11 cellular contexts compared by ENCODE assay signal in the genomic region with DNA sequence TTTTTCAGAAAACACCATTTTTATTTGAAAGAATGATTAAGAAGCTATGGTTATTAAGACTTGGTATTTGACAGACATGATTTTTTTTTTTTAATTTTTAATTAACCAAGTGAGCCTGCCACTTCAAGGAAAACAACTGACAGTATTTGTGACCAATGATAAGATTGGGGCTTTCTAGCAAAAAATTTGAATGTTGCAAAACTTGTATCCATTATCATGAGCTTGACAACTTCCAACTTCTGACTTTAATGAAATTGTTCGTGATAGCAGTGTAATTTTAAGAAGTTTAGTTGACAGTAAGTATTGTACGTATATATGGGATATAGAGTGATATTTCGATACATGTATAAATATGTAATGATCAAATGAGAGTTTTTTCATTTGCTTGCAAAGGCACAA. TPM values are rescaled to one million over a fixed set of nuclear protein-coding genes. Genes with fewer than 3 reads are reported as not detected.
DNase-seq lines count a peak whose midpoint lies in the region; ATAC-seq and TF ChIP-seq lines count a peak whose summit lies in the region.
"Had no signal": no experiment of that assay in that cellular context is flagged by ENCODE, and none has a peak within 500 bp of the region (broad histone marks: within the 10 kb centered on the region; RNA-seq: fewer than 3 reads in every experiment).

No MANE protein-coding gene starts in this region.

- no peak for TF ChIP-seq POLR2A in tibial nerve (IDR thresholded peaks at IDR 0.05)

- H3K4me2 ChIP-seq in osteoblast (ENCODE audit: insufficient read depth, low read length), result peak overlapping the region; percentile 98

- peaks cover 0 to 7% of the 10 kb centered on the region in 2 donors for H3K9me3 Mint-ChIP-seq in stimulated activated naive B cell treated with anti-CD40 and anti-IgM and Interleukin-4, amounts not matched to agents 10 μg/mL and 1 μg/mL and 100 μg/mL, for 72 hours

- H3K27ac ChIP-seq in effector memory CD4-positive, alpha-beta T cell (ENCODE audit: insufficient read depth, low read length, poor library complexity, severe bottlenecking), result no peak overlapping the region
- H3K27ac ChIP-seq in osteoblast (ENCODE audit: low read depth, low read length) (no peak overlapping the region), tibial nerve (no peak overlapping the region)

- H3K27me3 Mint-ChIP-seq in stimulated activated naive B cell treated with anti-CD40 and anti-IgM and Interleukin-4, amounts not matched to agents 10 μg/mL and 1 μg/mL and 100 μg/mL, for 72 hours, result peaks cover 26 to 49% of the 10 kb centered on the region in 2 donors

- H3K4me3 ChIP-seq in NT2/D1 (ENCODE audit: insufficient read length, low read depth) (peak overlapping the region; percentile 53), osteoblast (ENCODE audit: insufficient read depth, low read length) (peak overlapping the region; percentile 75), tibial nerve (no peak overlapping the region)
- H3K4me3 ChIP-seq in effector memory CD4-positive, alpha-beta T cell (ENCODE audit: insufficient read depth, low read depth, low read length, poor library complexity, severe bottlenecking), result peak overlapping the region; percentile 33

- peaks cover 1 to 4% of the 10 kb centered on the region in 2 donors for H3K36me3 Mint-ChIP-seq in stimulated activated naive B cell treated with anti-CD40 and anti-IgM and Interleukin-4, amounts not matched to agents 10 μg/mL and 1 μg/mL and 100 μg/mL, for 72 hours

- H3K4me1 Mint-ChIP-seq in stimulated activated naive B cell treated with anti-CD40 and anti-IgM and Interleukin-4, amounts not matched to agents 10 μg/mL and 1 μg/mL and 100 μg/mL, for 72 hours, result peaks cover 5 to 8% of the 10 kb centered on the region in 2 donors

- H3K27ac Mint-ChIP-seq in stimulated activated naive B cell treated with anti-CD40 and anti-IgM and Interleukin-4, amounts not matched to agents 10 μg/mL and 1 μg/mL and 100 μg/mL, for 72 hours, result no peak overlapping the region

- TF ChIP-seq CTCF in osteoblast (IDR thresholded peaks at IDR 0.05; ENCODE audit: extremely low read depth, low read depth, low read length), result no peak
- TF ChIP-seq CTCF in tibial nerve (IDR thresholded peaks at IDR 0.05), result no peak

- ATAC-seq in stimulated activated naive B cell treated with anti-CD40 and anti-IgM and Interleukin-4, amounts not matched to agents 10 μg/mL and 1 μg/mL and 100 μg/mL, for 72 hours (replicated peaks), result no peak

- no peak for TF ChIP-seq EP300 in tibial nerve (IDR thresholded peaks at IDR 0.05)

- peak overlapping the region; percentile 29 for H3K9ac ChIP-seq in NT2/D1 (ENCODE audit: insufficient read length, low read depth)

- no peaks in the 10 kb centered on the region for H3K79me2 ChIP-seq in osteoblast (ENCODE audit: insufficient read depth, low read length)

- no peaks in the 10 kb centered on the region for H3K27me3 ChIP-seq in NT2/D1 (ENCODE audit: insufficient read depth, insufficient read length)
- H3K27me3 ChIP-seq in effector memory CD4-positive, alpha-beta T cell (replicated peaks; ENCODE audit: control insufficient read depth, insufficient read depth, low read length, poor library complexity, severe bottlenecking), result peaks cover 2% of the 10 kb centered on the region
- H3K27me3 ChIP-seq in osteoblast (ENCODE audit: insufficient read depth, low read length), result no peaks in the 10 kb centered on the region
- peaks cover 0 to 9% of the 10 kb centered on the region in 2 donors for H3K27me3 ChIP-seq in tibial nerve

- no peak overlapping the region for H2AFZ ChIP-seq in osteoblast (ENCODE audit: low read length)

- H4K20me1 ChIP-seq in osteoblast (ENCODE audit: insufficient read depth, low read length), result no peaks in the 10 kb centered on the region

- DNase-seq in DMS 273 (lab: John Stamatoyannopoulos, UW; ENCODE audit: unreplicated experiment) (peak; percentile 44), DMS 273 treated with DMSO at 0.1 percent for 48 hours (lab: John Stamatoyannopoulos, UW) (no peak), NT2/D1 (ENCODE audit: low read depth, low spot score) (no peak), osteoblast (ENCODE audit: insufficient read length, low spot score, missing footprints) (no peak), 8988T (no peak), tibial nerve (ENCODE audit: low spot score in 2 of 2) (no peak)
- no peak for DNase-seq in effector memory CD4-positive, alpha-beta T cell
- DNase-seq in stimulated activated naive B cell treated with anti-CD40 and anti-IgM and Interleukin-4, amounts not matched to agents 10 μg/mL and 1 μg/mL and 100 μg/mL, for 72 hours, result no peak
- DNase-seq: T-helper 9 cell had no signal

- H3K36me3 ChIP-seq in NT2/D1 (ENCODE audit: insufficient read depth, insufficient read length, low read length), result no peaks in the 10 kb centered on the region
- no peaks in the 10 kb centered on the region for H3K36me3 ChIP-seq in effector memory CD4-positive, alpha-beta T cell (ENCODE audit: control insufficient read depth, insufficient read depth, low read length)
- H3K36me3 ChIP-seq in osteoblast (ENCODE audit: insufficient read depth, low read length), result no peaks in the 10 kb centered on the region
- no peaks in the 10 kb centered on the region for H3K36me3 ChIP-seq in tibial nerve

- no peaks in the 10 kb centered on the region for H3K4me1 ChIP-seq in NT2/D1 (ENCODE audit: insufficient read depth, insufficient read length)
- H3K4me1 ChIP-seq in effector memory CD4-positive, alpha-beta T cell (ENCODE audit: control insufficient read depth, insufficient read depth, low read length, poor library complexity, severe bottlenecking), result peaks cover 3% of the 10 kb centered on the region
- no peaks in the 10 kb centered on the region for H3K4me1 ChIP-seq in osteoblast (ENCODE audit: insufficient read depth, low read length)
- H3K4me1 ChIP-seq in tibial nerve, result peaks cover 0 to 9% (median 2%) of the 10 kb centered on the region in 4 donors

- 66 to 75% methylated on average over 3 of the region's 3 CpGs for WGBS in tibial nerve, 2 donors

- no peak overlapping the region for H3K4me3 Mint-ChIP-seq in stimulated activated naive B cell treated with anti-CD40 and anti-IgM and Interleukin-4, amounts not matched to agents 10 μg/mL and 1 μg/mL and 100 μg/mL, for 72 hours

- H3K9me3 ChIP-seq in NT2/D1 (ENCODE audit: insufficient read depth, low read length), result no peaks in the 10 kb centered on the region
- H3K9me3 ChIP-seq in effector memory CD4-positive, alpha-beta T cell (ENCODE audit: control insufficient read depth, low read length), result no peaks in the 10 kb centered on the region
- no peaks in the 10 kb centered on the region for H3K9me3 ChIP-seq in osteoblast (ENCODE audit: low read depth, low read length)
- H3K9me3 ChIP-seq in tibial nerve, result peaks cover 0 to 7% (median 0%) of the 10 kb centered on the region in 4 donors

RNA-seq across cellular contexts. Expression of gene POM121L2, which starts 21.6 kb away (rescaled TPM):
- total RNA-seq in osteoblast, result under 0.01 TPM in 1 of 2 replicates, not detected in the other
- total RNA-seq in tibial nerve, result not detected
- total RNA-seq: dermis microvascular lymphatic vessel endothelial cell, renal cortical epithelial cell had no signal

RNA-seq across cellular contexts. Expression of gene ZNF391, which starts 54.9 kb away (rescaled TPM):
- total RNA-seq in osteoblast (2.5 and 4.1 TPM in 2 replicates), tibial nerve (1 to 10 TPM; 2.4 to 3.7 (median 3.3) TPM)

Comparison
In these comparisons a context has a peak if more than half of its experiments do, and no peak if none do; other contexts are left out.
1. H3K4me3 ChIP-seq: peak in NT2/D1 (single experiment), effector memory CD4-positive, alpha-beta T cell (single experiment) and osteoblast (single experiment); none in tibial nerve (0 of 4).